Comparison of ENCODE assay signal across 1 cellular context in the genomic region with DNA sequence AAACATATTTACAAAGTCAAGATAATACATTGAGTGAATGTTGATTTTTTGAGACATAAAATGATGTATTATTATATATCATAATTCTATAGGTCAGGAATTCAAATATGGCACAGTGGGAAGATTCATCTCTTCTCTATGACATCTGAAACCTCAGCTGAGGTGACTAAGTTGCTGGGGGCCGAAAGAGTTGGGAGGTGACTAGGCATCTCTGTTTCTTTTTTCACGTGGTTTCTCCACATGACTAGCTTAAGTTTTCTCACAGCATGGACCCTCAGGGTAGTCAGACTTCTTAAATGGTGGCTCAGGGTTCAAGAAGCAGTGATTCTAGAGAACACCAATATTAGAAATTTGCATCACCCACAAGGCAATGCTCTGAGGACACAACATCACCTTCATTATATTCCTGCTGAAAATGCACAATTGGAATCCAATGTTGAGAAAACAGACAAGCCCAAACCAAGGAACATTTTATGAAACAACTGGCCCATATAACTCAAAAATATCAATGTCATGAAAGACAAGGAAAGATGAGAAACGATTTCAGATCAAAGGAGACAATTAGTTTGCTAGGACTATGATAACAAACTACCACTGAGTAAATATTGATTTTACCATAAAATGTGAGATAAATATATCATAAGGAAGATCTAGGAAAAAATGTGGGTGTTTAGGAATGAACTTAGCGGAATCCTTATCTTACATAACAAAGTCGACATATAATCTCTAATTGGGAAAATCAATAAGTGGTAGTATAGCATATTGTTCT.
TF ChIP-seq lines count a peak whose summit lies in the region.

No MANE protein-coding gene starts in this region.

TF ChIP-seq in HepG2, 621 proteins besides CTCF, POLR2A, EP300 and RAD21:
- TF ChIP-seq, protein P1, sequence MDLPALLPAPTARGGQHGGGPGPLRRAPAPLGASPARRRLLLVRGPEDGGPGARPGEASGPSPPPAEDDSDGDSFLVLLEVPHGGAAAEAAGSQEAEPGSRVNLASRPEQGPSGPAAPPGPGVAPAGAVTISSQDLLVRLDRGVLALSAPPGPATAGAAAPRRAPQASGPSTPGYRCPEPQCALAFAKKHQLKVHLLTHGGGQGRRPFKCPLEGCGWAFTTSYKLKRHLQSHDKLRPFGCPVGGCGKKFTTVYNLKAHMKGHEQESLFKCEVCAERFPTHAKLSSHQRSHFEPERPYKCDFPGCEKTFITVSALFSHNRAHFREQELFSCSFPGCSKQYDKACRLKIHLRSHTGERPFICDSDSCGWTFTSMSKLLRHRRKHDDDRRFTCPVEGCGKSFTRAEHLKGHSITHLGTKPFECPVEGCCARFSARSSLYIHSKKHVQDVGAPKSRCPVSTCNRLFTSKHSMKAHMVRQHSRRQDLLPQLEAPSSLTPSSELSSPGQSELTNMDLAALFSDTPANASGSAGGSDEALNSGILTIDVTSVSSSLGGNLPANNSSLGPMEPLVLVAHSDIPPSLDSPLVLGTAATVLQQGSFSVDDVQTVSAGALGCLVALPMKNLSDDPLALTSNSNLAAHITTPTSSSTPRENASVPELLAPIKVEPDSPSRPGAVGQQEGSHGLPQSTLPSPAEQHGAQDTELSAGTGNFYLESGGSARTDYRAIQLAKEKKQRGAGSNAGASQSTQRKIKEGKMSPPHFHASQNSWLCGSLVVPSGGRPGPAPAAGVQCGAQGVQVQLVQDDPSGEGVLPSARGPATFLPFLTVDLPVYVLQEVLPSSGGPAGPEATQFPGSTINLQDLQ (CRISPR knock-in tag; IDR thresholded peaks at IDR 0.05): no peak
- TF ChIP-seq ZNF589 (CRISPR knock-in tag; conservative IDR thresholded peaks at IDR 0.05) (no peak), SMC3 (IDR thresholded peaks at IDR 0.05; ENCODE audit: low read length) (no peak), ZNF891 (CRISPR knock-in tag; IDR thresholded peaks at IDR 0.05) (no peak), SUZ12 (IDR thresholded peaks at IDR 0.05; ENCODE audit: low read depth, low read length) (no peak), ZMYM2 (CRISPR knock-in tag; IDR thresholded peaks at IDR 0.05) (no peak), ZSCAN30 (CRISPR knock-in tag; IDR thresholded peaks at IDR 0.05) (no peak), SRF (IDR thresholded peaks at IDR 0.05; ENCODE audit: low read depth, low read length) (no peak), ZNF816 (CRISPR knock-in tag; IDR thresholded peaks at IDR 0.05; ENCODE audit: borderline replicate concordance) (no peak)
- TF ChIP-seq, protein P2, sequence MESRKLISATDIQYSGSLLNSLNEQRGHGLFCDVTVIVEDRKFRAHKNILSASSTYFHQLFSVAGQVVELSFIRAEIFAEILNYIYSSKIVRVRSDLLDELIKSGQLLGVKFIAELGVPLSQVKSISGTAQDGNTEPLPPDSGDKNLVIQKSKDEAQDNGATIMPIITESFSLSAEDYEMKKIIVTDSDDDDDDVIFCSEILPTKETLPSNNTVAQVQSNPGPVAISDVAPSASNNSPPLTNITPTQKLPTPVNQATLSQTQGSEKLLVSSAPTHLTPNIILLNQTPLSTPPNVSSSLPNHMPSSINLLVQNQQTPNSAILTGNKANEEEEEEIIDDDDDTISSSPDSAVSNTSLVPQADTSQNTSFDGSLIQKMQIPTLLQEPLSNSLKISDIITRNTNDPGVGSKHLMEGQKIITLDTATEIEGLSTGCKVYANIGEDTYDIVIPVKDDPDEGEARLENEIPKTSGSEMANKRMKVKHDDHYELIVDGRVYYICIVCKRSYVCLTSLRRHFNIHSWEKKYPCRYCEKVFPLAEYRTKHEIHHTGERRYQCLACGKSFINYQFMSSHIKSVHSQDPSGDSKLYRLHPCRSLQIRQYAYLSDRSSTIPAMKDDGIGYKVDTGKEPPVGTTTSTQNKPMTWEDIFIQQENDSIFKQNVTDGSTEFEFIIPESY (CRISPR knock-in tag; IDR thresholded peaks at IDR 0.05): no peak
- TF ChIP-seq, protein P3, sequence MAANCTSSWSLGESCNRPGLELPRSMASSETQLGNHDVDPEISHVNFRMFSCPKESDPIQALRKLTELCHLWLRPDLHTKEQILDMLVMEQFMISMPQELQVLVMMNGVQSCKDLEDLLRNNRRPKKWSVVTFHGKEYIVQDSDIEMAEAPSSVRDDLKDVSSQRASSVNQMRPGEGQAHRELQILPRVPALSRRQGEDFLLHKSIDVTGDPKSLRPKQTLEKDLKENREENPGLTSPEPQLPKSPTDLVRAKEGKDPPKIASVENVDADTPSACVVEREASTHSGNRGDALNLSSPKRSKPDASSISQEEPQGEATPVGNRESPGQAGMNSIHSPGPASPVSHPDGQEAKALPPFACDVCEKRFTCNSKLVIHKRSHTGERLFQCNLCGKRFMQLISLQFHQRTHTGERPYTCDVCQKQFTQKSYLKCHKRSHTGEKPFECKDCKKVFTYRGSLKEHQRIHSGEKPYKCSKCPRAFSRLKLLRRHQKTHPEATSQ (CRISPR knock-in tag; IDR thresholded peaks at IDR 0.05; ENCODE audit: borderline replicate concordance): no peak
- TF ChIP-seq, protein P4, sequence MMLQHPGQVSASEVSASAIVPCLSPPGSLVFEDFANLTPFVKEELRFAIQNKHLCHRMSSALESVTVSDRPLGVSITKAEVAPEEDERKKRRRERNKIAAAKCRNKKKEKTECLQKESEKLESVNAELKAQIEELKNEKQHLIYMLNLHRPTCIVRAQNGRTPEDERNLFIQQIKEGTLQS (CRISPR knock-in tag; IDR thresholded peaks at IDR 0.05): no peak
TF ChIP-seq in HepG2: peak in this region for 0.
